9 cellular contexts compared by ENCODE assay signal in genomic region chr4:71292228-71292627, GRCh38. TPM values are rescaled to one million over a fixed set of nuclear protein-coding genes. Genes with fewer than 3 reads are reported as not detected.
"Had no signal": no experiment of that assay in that cellular context is flagged by ENCODE, and none has a peak within 500 bp of the region (broad histone marks: within the 10 kb centered on the region; RNA-seq: fewer than 3 reads in every experiment).

No MANE protein-coding gene starts in this region.

- H3K4me1 ChIP-seq: HAP-1 had no signal

- FAIRE-seq: HepG2 had no signal

- DNase-seq: GM23248, GOT3, H7, HFFc6 had no signal

- H2AFZ ChIP-seq: GM23248 had no signal

- ATAC-seq: HCT116, HepG2 had no signal

- H3K36me3 ChIP-seq: HAP-1 had no signal

- H3K27ac ChIP-seq: GM23248, HL-60 had no signal

- H3K9ac ChIP-seq: GM23248 had no signal

- H3K9me3 ChIP-seq: HAP-1 had no signal

- H3K4me3 ChIP-seq: GM23248, HAP-1 had no signal

RNA-seq across cellular contexts. Expression of gene SLC4A4, which starts 46.6 kb away (rescaled TPM):
- total RNA-seq: HepG2 had no signal
- polyA plus RNA-seq: IgD-negative memory B cell had no signal
